20 cellular contexts compared by ENCODE assay signal in the genomic region with DNA sequence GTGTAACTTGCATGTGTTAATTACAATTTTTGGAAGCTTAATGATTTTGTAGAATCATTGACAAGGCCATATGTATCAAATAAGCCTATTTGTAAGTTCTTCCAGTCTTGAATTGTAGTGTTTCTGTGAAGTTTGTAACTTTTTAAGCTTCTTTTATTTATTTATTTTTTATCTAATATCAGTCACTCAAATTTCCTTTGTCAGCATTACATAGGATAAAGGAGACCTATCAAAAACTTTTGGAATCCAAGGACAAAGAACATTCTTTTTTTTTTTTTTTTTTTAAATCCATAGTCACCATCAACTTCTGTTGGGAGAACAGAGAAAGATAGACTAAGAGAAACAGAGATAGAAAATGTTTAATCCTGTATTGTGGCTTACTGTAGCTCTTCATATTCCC. TPM values are rescaled to one million over a fixed set of nuclear protein-coding genes. Genes with fewer than 3 reads are reported as not detected.
DNase-seq lines count a peak whose midpoint lies in the region; ATAC-seq, FAIRE-seq and TF ChIP-seq lines count a peak whose summit lies in the region.
"Had no signal": no experiment of that assay in that cellular context is flagged by ENCODE, and none has a peak within 500 bp of the region (broad histone marks: within the 10 kb centered on the region; RNA-seq: fewer than 3 reads in every experiment).

No MANE protein-coding gene starts in this region.

- H2AFZ ChIP-seq in keratinocyte (ENCODE audit: control insufficient read depth, low read length), result no peak overlapping the region

- POLR2A ChIA-PET in A549 (lab: Yijun Ruan, JAX), result no interaction called here
- POLR2A ChIA-PET in Caco-2 (lab: Charles Lee), result no interaction called here

- no peak for TF ChIP-seq RAD21 in A549 (conservative IDR thresholded peaks at IDR 0.05 in 1 of 2, IDR thresholded peaks at IDR 0.05 in 1 of 2)

- peaks cover 2% of the 10 kb centered on the region; the same call in 1 of the 2 replicates for H3K36me3 ChIP-seq in Caco-2 (ENCODE audit: control insufficient read depth, insufficient read depth, low read length)
- no peaks in the 10 kb centered on the region for H3K36me3 ChIP-seq in SK-N-MC (ENCODE audit: insufficient read depth, low read length)
- no peaks in the 10 kb centered on the region for H3K36me3 ChIP-seq in keratinocyte (ENCODE audit: control insufficient read depth in 2 of 2, extremely low read depth in 1 of 2, insufficient read depth in 2 of 2, low read length in 2 of 2)

- no peaks in the 10 kb centered on the region for H3K9me3 Mint-ChIP-seq in Caco-2 (ENCODE audit: unreplicated experiment)
- H3K9me3 Mint-ChIP-seq: HFFc6 had no signal

- dilution Hi-C loops in keratinocyte (cut with MboI; ENCODE audit: extremely low pct_ligation_motif_present, low sequenced_read_pairs), result no loop called here

- no peak for TF ChIP-seq EP300 in A549 (IDR thresholded peaks at IDR 0.05)

- H3K9ac ChIP-seq in SK-N-MC (ENCODE audit: insufficient read length) (no peak overlapping the region), keratinocyte (ENCODE audit: control insufficient read depth, extremely low read depth, insufficient read depth, low read length) (no peak overlapping the region)
- H3K9ac ChIP-seq: KMS-11 had no signal

- CTCF ChIA-PET in A549 (lab: Yijun Ruan, JAX), result interaction anchor here (0.6 to 1.1 kb wide), 5 partner anchors 10 to 199 kb away, joined by 3 to 4 read pairs (median 3); no protein-coding TSS in a partner anchor
- CTCF ChIA-PET in Caco-2 (lab: Charles Lee), result no interaction called here

- FAIRE-seq in A549 (lab: Jason Lieb, UNC) (no peak), keratinocyte (lab: Jason Lieb, UNC) (no peak)
- FAIRE-seq: G401.6, H54 had no signal

- peaks cover 62% of the 10 kb centered on the region for H3K79me2 ChIP-seq in keratinocyte (ENCODE audit: control insufficient read depth, insufficient read depth, low read length)

- H3K9me3 ChIP-seq in A549 (no peaks in the 10 kb centered on the region), Caco-2 (no peaks in the 10 kb centered on the region), SK-N-MC (ENCODE audit: low read depth, low read length) (no peaks in the 10 kb centered on the region), keratinocyte (ENCODE audit: control insufficient read depth, low read depth, low read length) (no peaks in the 10 kb centered on the region)

- TF ChIP-seq POLR2A in A549 (IDR thresholded peaks at IDR 0.05; ENCODE audit: low read length), result no peak

- DNase-seq in A549 (ENCODE audit: low read depth in 1 of 2, low spot score in 1 of 2) (no peak), Caco-2 (no peak), SK-N-MC (ENCODE audit: low read depth, low spot score) (no peak), keratinocyte (ENCODE audit: low read depth, low spot score) (no peak), NCI-H2196 treated with DMSO at 0.1 percent for 48 hours (lab: John Stamatoyannopoulos, UW; ENCODE audit: unreplicated experiment) (no peak), SIG-M5 treated with dmso at 0.1 percent for 504 hours (lab: John Stamatoyannopoulos, UW; ENCODE audit: unreplicated experiment) (no peak)
- DNase-seq: ACHN, C1 segment of cervical spinal cord, DMS 273 treated with DMSO at 0.1 percent for 48 hours, HFFc6, NCI-H1048, NCI-H1436, NCI-H1930, NCI-H345, NCI-H526 had no signal

- peaks cover 6% of the 10 kb centered on the region for H3K36me3 Mint-ChIP-seq in Caco-2 (ENCODE audit: insufficient read depth, unreplicated experiment)

- ATAC-seq in A549 (no peak), GM18873 (IDR thresholded peaks at IDR 0.05; ENCODE audit: low FRiP score, unreplicated experiment) (no peak)
- ATAC-seq: Right ventricle myocardium inferior had no signal

- no peaks in the 10 kb centered on the region for H4K20me1 ChIP-seq in keratinocyte (ENCODE audit: control insufficient read depth, extremely low read depth, insufficient read depth, low read length)

- no peaks in the 10 kb centered on the region for H3K9me1 ChIP-seq in keratinocyte (ENCODE audit: control insufficient read depth, extremely low read depth, insufficient read depth, low read length)

- BruUV-seq in Caco-2 (replicated peaks; lab: Mats Ljungman, UMichigan), result no TSS peak

- H3K27me3 ChIP-seq in Caco-2 (replicated peaks; ENCODE audit: control insufficient read depth, insufficient read depth, low read length) (no peaks in the 10 kb centered on the region), keratinocyte (ENCODE audit: control insufficient read depth, extremely low read depth, insufficient read depth, low read length) (no peaks in the 10 kb centered on the region)

- H3K4me3 ChIP-seq in A549 (no peak overlapping the region), Caco-2 (ENCODE audit: low read depth, low read length) (no peak overlapping the region), SK-N-MC (no peak overlapping the region), keratinocyte (ENCODE audit: control insufficient read depth in 2 of 3, extremely low read depth in 1 of 3, insufficient read depth in 2 of 3, low read depth in 1 of 3, low read length in 3 of 3) (no peak overlapping the region)

- no peak for TF ChIP-seq CTCF in A549 (IDR thresholded peaks at IDR 0.05)
- no peak for TF ChIP-seq CTCF in Caco-2 (IDR thresholded peaks at IDR 0.05; ENCODE audit: insufficient read depth in 1 of 2, low read depth in 1 of 2, low read length in 1 of 2, severe bottlenecking in 1 of 2, unreplicated experiment in 1 of 2)
- no peak for TF ChIP-seq CTCF in keratinocyte (optimal IDR thresholded peaks at IDR 0.05 in 1 of 3, IDR thresholded peaks at IDR 0.05 in 1 of 3, conservative IDR thresholded peaks at IDR 0.05 in 1 of 3; ENCODE audit: extremely low read depth in 1 of 3, insufficient read depth in 2 of 3, low read length in 3 of 3)

- no peak overlapping the region for H3K4me2 ChIP-seq in A549
- no peak overlapping the region for H3K4me2 ChIP-seq in keratinocyte (ENCODE audit: control insufficient read depth, extremely low read depth, insufficient read depth, low read depth, low read length)
- H3K4me2 ChIP-seq: KMS-11 had no signal

- H3K27ac ChIP-seq in A549, result no peak overlapping the region; a peak in 1 of 6 replicates
- H3K27ac ChIP-seq in SK-N-MC, result 0 out of 2 replicates have a peak overlapping the region, but pooled peaks have one; percentile 12
- peak overlapping the region; percentile 93 for H3K27ac ChIP-seq in keratinocyte (ENCODE audit: control insufficient read depth, insufficient read depth, low read length)
- H3K27ac ChIP-seq: KMS-11 had no signal

- peaks cover 28% of the 10 kb centered on the region for H3K4me1 Mint-ChIP-seq in Caco-2 (ENCODE audit: low read depth, unreplicated experiment)

- peaks cover 60% of the 10 kb centered on the region for H3K4me1 ChIP-seq in A549
- H3K4me1 ChIP-seq in Caco-2, result peaks cover 27% of the 10 kb centered on the region
- peaks cover 47% of the 10 kb centered on the region for H3K4me1 ChIP-seq in keratinocyte (ENCODE audit: control insufficient read depth, extremely low read depth, insufficient read depth, low read length)

- peak overlapping the region; percentile 48 for H3K27ac Mint-ChIP-seq in Caco-2 (ENCODE audit: unreplicated experiment)

- H3K4me3 Mint-ChIP-seq in Caco-2 (ENCODE audit: unreplicated experiment), result no peak overlapping the region
- H3K4me3 Mint-ChIP-seq: HFFc6 had no signal

- intact Hi-C loops in Caco-2 (cut with micrococcal nuclease; ENCODE audit: unreplicated experiment), result no loop called here

- H3K27me3 Mint-ChIP-seq in Caco-2 (ENCODE audit: insufficient read depth, unreplicated experiment), result no peaks in the 10 kb centered on the region

TF ChIP-seq in A549, 52 proteins besides CTCF, POLR2A, EP300 and RAD21:
- no peak for TF ChIP-seq BHLHE40 (IDR thresholded peaks at IDR 0.05; ENCODE audit: low read depth, low read length)
- TF ChIP-seq MAFK (IDR thresholded peaks at IDR 0.05; ENCODE audit: partially characterized antibody), result peak; percentile 62

RNA-seq across cellular contexts. Expression of a gene that starts 36.4 kb away (rescaled TPM):
- polyA plus RNA-seq in A549 (2011; rRNA removed) (29.3 and 32.8 TPM in 2 replicates), A549 (2017; fragmentation: RNase III; extraction: RNeasy Plus Mini Kit Qiagen cat#74134 plus additional on column Dnase treatment) (16.2 to 16.9 TPM (median 16.4 TPM) in 3 replicates), keratinocyte (29.7 to 30.2 TPM (median 30.2 TPM) in 3 replicates)
- 10.6 and 13.3 TPM in 2 replicates for polyA plus RNA-seq in A549 (2012; cell fraction: cytosol; rRNA removed)
- 13.1 and 18.6 TPM in 2 replicates for polyA plus RNA-seq in A549 (2012; cell fraction: nucleus; rRNA removed)
- 71.4 and 73.4 TPM in 2 replicates for polyA minus RNA-seq in A549 (2011; rRNA and poly(A)+ RNA removed)
- total RNA-seq in Caco-2 (2022), result 32.7 and 34.2 TPM in 2 replicates
- 9.5 TPM for polyA plus RNA-seq in keratinocyte (2011; ENCODE audit: low read depth)
- 17.2 and 28.4 TPM in 2 replicates for polyA plus RNA-seq in keratinocyte (2011; cell fraction: cytosol; rRNA removed)
- polyA plus RNA-seq in keratinocyte (2011; cell fraction: nucleus; rRNA removed), result 43.5 and 49.3 TPM in 2 replicates
- polyA plus RNA-seq in keratinocyte (2012; ENCODE audit: low replicate concordance), result 18.2 and 20.6 TPM in 2 replicates
- polyA minus RNA-seq in keratinocyte, result 79.5 to 84.6 TPM (median 80.3 TPM) in 3 replicates
- 38.6 TPM for polyA minus RNA-seq in keratinocyte (2011; cell fraction: cytosol; rRNA and poly(A)+ RNA removed)
- polyA minus RNA-seq in keratinocyte (2011; cell fraction: nucleus; rRNA and poly(A)+ RNA removed), result 71.1 and 114 TPM in 2 replicates

Comparison
In these comparisons a context has a peak if more than half of its experiments do, and no peak if none do; other contexts are left out.
1. H3K27ac ChIP-seq: peak in SK-N-MC (single experiment) and keratinocyte (single experiment); none in A549 (0 of 2).